21 cellular contexts compared by ENCODE assay signal in genomic region chr22:20963201-20964052, GRCh38. TPM values are rescaled to one million over a fixed set of nuclear protein-coding genes. Genes with fewer than 3 reads are reported as not detected.
DNase-seq lines count a peak whose midpoint lies in the region; ATAC-seq, FAIRE-seq and TF ChIP-seq lines count a peak whose summit lies in the region.
"Had no signal": no experiment of that assay in that cellular context is flagged by ENCODE, and none has a peak within 500 bp of the region (broad histone marks: within the 10 kb centered on the region; RNA-seq: fewer than 3 reads in every experiment).

No MANE protein-coding gene starts in this region.

- peak overlapping the region; percentile 30 for H2BK12ac ChIP-seq in neuronal stem cell (ENCODE audit: low read length)

- no peaks in the 10 kb centered on the region for H3K36me3 ChIP-seq in SK-N-SH (replicated peaks in 1 of 2; ENCODE audit: control insufficient read depth in 1 of 2, insufficient read depth in 2 of 2, low read length in 1 of 2)
- H3K36me3 ChIP-seq in neuronal stem cell (replicated peaks in 1 of 2; ENCODE audit: control insufficient read depth in 2 of 2, insufficient read depth in 2 of 2, low read length in 2 of 2) = no peaks in the 10 kb centered on the region
- H3K36me3 ChIP-seq: BE2C, lower lobe of right lung, thoracic aorta had no signal

- H4K8ac ChIP-seq in neuronal stem cell (ENCODE audit: low read depth, low read length) = no peak overlapping the region

- no peak overlapping the region for H2BK120ac ChIP-seq in neuronal stem cell (ENCODE audit: low read depth, low read length)

- peak overlapping the region; percentile 49 to 69 (median 60) for H3K4me3 Mint-ChIP-seq in brain

- peaks cover 0 to 3% (median 0%) of the 10 kb centered on the region in 5 experiments for H3K9me3 Mint-ChIP-seq in brain
- H3K9me3 Mint-ChIP-seq: activated CD4-positive, alpha-beta T cell treated with anti-CD3 and anti-CD28 coated beads, Interleukin-2, amount 10 ng/mL, durations not matched to agents 24 days and 14 days; H9; stimulated activated memory B cell treated with anti-CD40 and anti-IgM and Interleukin-4, amounts not matched to agents 10 μg/mL and 1 μg/mL and 100 μg/mL, for 72 hours had no signal

- H3K4me1 ChIP-seq in SK-N-SH (ENCODE audit: control insufficient read depth in 1 of 2, insufficient read depth in 2 of 2, low read depth in 1 of 2, low read length in 1 of 2) (peaks cover 0 to 19% of the 10 kb centered on the region in 2 experiments; a peak in 1 of 4 replicates), neuronal stem cell (ENCODE audit: control insufficient read depth in 2 of 2, insufficient read depth in 1 of 2, low read depth in 1 of 2, low read length in 2 of 2) (peaks cover 15 to 21% of the 10 kb centered on the region in 2 donors)

- FAIRE-seq in RCC 7860 (lab: Jason Lieb, UNC) = no peak
- FAIRE-seq: colon, endometrium had no signal

- no peak for TF ChIP-seq EP300 in SK-N-SH (IDR thresholded peaks at IDR 0.05; ENCODE audit: borderline replicate concordance in 1 of 2, low read depth in 1 of 2, low read length in 1 of 2)

- no peaks in the 10 kb centered on the region for H3K79me2 ChIP-seq in SK-N-SH (ENCODE audit: insufficient read depth)

- H3K4ac ChIP-seq in neuronal stem cell (ENCODE audit: low read length) = peak overlapping the region; percentile 30

- H2BK15ac ChIP-seq in neuronal stem cell (ENCODE audit: low read length) = peak overlapping the region; percentile 86

- POLR2A ChIA-PET in SK-N-SH (lab: Yijun Ruan, JAX) = interaction anchor here (1.6 kb wide), 1 partner anchor 19 kb away, joined by 6 read pairs; the partner anchor contains the start of gene LZTR1

- CTCF ChIA-PET in SK-N-SH (lab: Yijun Ruan, JAX) = interaction anchor here (1.2 to 7.0 kb wide), 6 partner anchors 10 to 159 kb away, joined by 3 to 44 read pairs (median 14); partner anchors contain the start of gene LZTR1

- H3K18ac ChIP-seq in neuronal stem cell (ENCODE audit: low read length) = peak overlapping the region; percentile 79

- H4K20me1 ChIP-seq in SK-N-SH (ENCODE audit: insufficient read depth) = no peaks in the 10 kb centered on the region

- H3K27ac ChIP-seq in SK-N-SH (ENCODE audit: low read depth in 2 of 2, low read length in 1 of 2) (no peak overlapping the region), neuronal stem cell (replicated peaks; ENCODE audit: low read length) (no peak overlapping the region)
- H3K27ac ChIP-seq: 22Rv1, lower lobe of right lung, thoracic aorta had no signal

- H4K91ac ChIP-seq in neuronal stem cell (ENCODE audit: low read depth, low read length, poor library complexity) = no peak overlapping the region

- peaks cover 3% of the 10 kb centered on the region for H3K79me1 ChIP-seq in neuronal stem cell (ENCODE audit: low read depth, low read length)

- TF ChIP-seq CTCF in SK-N-SH (IDR thresholded peaks at IDR 0.05) (no peak), brain (conservative IDR thresholded peaks at IDR 0.05) (no peak)

- H3K9ac ChIP-seq in SK-N-SH (no peak overlapping the region), neuronal stem cell (ENCODE audit: low read depth, low read length, poor library complexity) (peak overlapping the region; percentile 32)

- H3K9me2 ChIP-seq in SK-N-SH = no peaks in the 10 kb centered on the region

- DNase-seq in SK-N-SH (peak; percentile 15), neuronal stem cell (ENCODE audit: low spot score) (no peak), NCI-H1694 treated with DMSO at 0.1 percent for 48 hours (lab: John Stamatoyannopoulos, UW) (no peak), RCC 7860 (ENCODE audit: low spot score) (no peak)
- DNase-seq: activated CD4-positive, alpha-beta T cell treated with anti-CD3 and anti-CD28 coated beads, Interleukin-2, amount 10 ng/mL, durations not matched to agents 24 days and 14 days; activated CD8-positive, alpha-beta memory T cell treated with anti-CD3 and anti-CD28 coated beads, Interleukin-2, amount 50 U/mL, for 4 hours; activated naive CD4-positive, alpha-beta T cell treated with Interleukin-2 at 50 U/mL for 16 hours; BE2C; H9; lower lobe of right lung; NCI-H2029; NK-92 treated with Interleukin-12 subunit alpha and Interleukin-12 subunit beta, amount 100 ng/mL, for 24 hours; RPMI8226; stimulated activated CD4-positive, alpha-beta T cell treated with anti-CD3 and anti-CD28 coated beads, Interleukin-15, amount 100 ng/mL, for 24 hours had no signal

- peaks cover 31% of the 10 kb centered on the region for H3K27me3 Mint-ChIP-seq in brain

- WGBS in SK-N-SH (ENCODE audit: low lambda C conversion rate) = 76% methylated on average over 6 of the region's 7 CpGs
- no CpG with 5 or more reads among the region's 7 CpGs for WGBS in neuronal stem cell (ENCODE audit: extremely low coverage in 2 of 2, insufficient read length in 2 of 2, insufficient replicate concordance in 1 of 2), 2 donors

- no peaks in the 10 kb centered on the region for H3K27me3 ChIP-seq in SK-N-SH (ENCODE audit: insufficient read depth)
- peaks cover 0 to 50% (median under 1%) of the 10 kb centered on the region in 3 experiments for H3K27me3 ChIP-seq in neuronal stem cell (ENCODE audit: control insufficient read depth in 3 of 3, insufficient read depth in 3 of 3, low read depth in 1 of 3, low read length in 3 of 3)

- peak overlapping the region; percentile 46 for H2BK5ac ChIP-seq in neuronal stem cell (ENCODE audit: low read length)

- TF ChIP-seq RAD21 in SK-N-SH (IDR thresholded peaks at IDR 0.05; ENCODE audit: low read length) = no peak

- H3K9me3 ChIP-seq in SK-N-SH = no peaks in the 10 kb centered on the region
- no peaks in the 10 kb centered on the region for H3K9me3 ChIP-seq in neuronal stem cell (replicated peaks in 1 of 2; ENCODE audit: control insufficient read depth in 2 of 2, insufficient read depth in 1 of 2, low read depth in 1 of 2, low read length in 2 of 2)
- H3K9me3 ChIP-seq: BE2C, lower lobe of right lung, thoracic aorta had no signal

- H3F3A ChIP-seq in SK-N-SH (replicated peaks; ENCODE audit: insufficient read depth) = no peaks in the 10 kb centered on the region

- H3K4me1 Mint-ChIP-seq in brain = peaks cover 23% of the 10 kb centered on the region

- H3K36me3 Mint-ChIP-seq in brain = no peaks in the 10 kb centered on the region
- H3K36me3 Mint-ChIP-seq: stimulated activated memory B cell treated with anti-CD40 and anti-IgM and Interleukin-4, amounts not matched to agents 10 μg/mL and 1 μg/mL and 100 μg/mL, for 72 hours had no signal

- H3K4me3 ChIP-seq in SK-N-SH (ENCODE audit: low read depth in 2 of 2, low read length in 1 of 2) (no peak overlapping the region), neuronal stem cell (ENCODE audit: low read length in 2 of 2) (peak overlapping the region in 1 of 2 donors; percentile 16)
- H3K4me3 ChIP-seq: lower lobe of right lung, thoracic aorta had no signal

- H3K27ac Mint-ChIP-seq in brain = peak overlapping the region in 3 of 5 experiments; percentile 17 to 67 (median 38)
- H3K27ac Mint-ChIP-seq: activated CD4-positive, alpha-beta T cell treated with anti-CD3 and anti-CD28 coated beads, Interleukin-2, amount 10 ng/mL, durations not matched to agents 24 days and 14 days; H9; stimulated activated memory B cell treated with anti-CD40 and anti-IgM and Interleukin-4, amounts not matched to agents 10 μg/mL and 1 μg/mL and 100 μg/mL, for 72 hours had no signal

- H3K4me2 ChIP-seq in SK-N-SH (no peak overlapping the region), neuronal stem cell (ENCODE audit: insufficient read depth, low read length, poor library complexity, severe bottlenecking) (no peak overlapping the region)

- peak overlapping the region; percentile 93 for H2AK5ac ChIP-seq in neuronal stem cell (ENCODE audit: low read depth, low read length)

- H3K14ac ChIP-seq in neuronal stem cell (ENCODE audit: low read length) = no peak overlapping the region

- H2AFZ ChIP-seq in SK-N-SH (ENCODE audit: low read depth) = no peak overlapping the region
- no peak overlapping the region for H2AFZ ChIP-seq in neuronal stem cell (ENCODE audit: low read length)

- ATAC-seq in SK-N-SH treated with all-trans-retinoic acid at 6 μM for 48 hours = no peak
- ATAC-seq: lower lobe of right lung; stimulated activated memory B cell treated with anti-CD40 and anti-IgM and Interleukin-4, amounts not matched to agents 10 μg/mL and 1 μg/mL and 100 μg/mL, for 72 hours had no signal

- peak overlapping the region; percentile 81 for H3K23ac ChIP-seq in neuronal stem cell (ENCODE audit: low read depth, low read length, poor library complexity)

TF ChIP-seq in SK-N-SH, 30 proteins besides CTCF, POLR2A, EP300 and RAD21 (continues in another document):
- no peak for TF ChIP-seq NRF1 (IDR thresholded peaks at IDR 0.05; ENCODE audit: low read depth, low read length)

TF ChIP-seq in SK-N-SH treated with all-trans-retinoic acid at 6 μM for 48 hours, 23 proteins besides CTCF, POLR2A, EP300 and RAD21 (continues in another document):
- TF ChIP-seq ZNF70 (CRISPR knock-in tag; IDR thresholded peaks at IDR 0.05) = no peak

RNA-seq across cellular contexts. Expression of gene AIFM3, which starts 3.6 kb away (rescaled TPM):
- polyA plus RNA-seq in SK-N-SH (2012; rRNA removed) (1.3 and 1.7 TPM in 2 replicates), brain (ENCODE audit: insufficient read depth, low read depth, low replicate concordance) (33.8 TPM)
- 0.77 and 0.98 TPM in 2 replicates for polyA plus RNA-seq in SK-N-SH (2012; cell fraction: cytosol; rRNA removed)
- polyA plus RNA-seq in SK-N-SH (2012; cell fraction: nucleus; rRNA removed) = 4.7 and 6.1 TPM in 2 replicates
- polyA plus RNA-seq in neuronal stem cell (2013, experiment 1 of 2) = 3.9 TPM
- 4.0 TPM for polyA plus RNA-seq in neuronal stem cell (2013, experiment 2 of 2)

RNA-seq across cellular contexts. Expression of gene LZTR1, which starts 18.7 kb away (rescaled TPM):
- 37.7 and 41.5 TPM in 2 replicates for polyA plus RNA-seq in SK-N-SH (2012; rRNA removed)
- 11.9 and 15.0 TPM in 2 replicates for polyA plus RNA-seq in SK-N-SH (2012; cell fraction: cytosol; rRNA removed)
- 294 and 344 TPM in 2 replicates for polyA plus RNA-seq in SK-N-SH (2012; cell fraction: nucleus; rRNA removed)
- polyA plus RNA-seq in brain (ENCODE audit: insufficient read depth, low read depth, low replicate concordance) = 25.4 TPM
- 16.5 TPM for polyA plus RNA-seq in neuronal stem cell (2013, experiment 1 of 2)
- polyA plus RNA-seq in neuronal stem cell (2013, experiment 2 of 2) = 16.1 TPM

RNA-seq across cellular contexts. Expression of gene THAP7, which starts 38.5 kb away (rescaled TPM):
- polyA plus RNA-seq in SK-N-SH (2012; rRNA removed) (26.3 and 32.0 TPM in 2 replicates), brain (ENCODE audit: insufficient read depth, low read depth, low replicate concordance) (57.9 TPM)
- 13.8 and 18.1 TPM in 2 replicates for polyA plus RNA-seq in SK-N-SH (2012; cell fraction: cytosol; rRNA removed)
- 74.4 and 90.6 TPM in 2 replicates for polyA plus RNA-seq in SK-N-SH (2012; cell fraction: nucleus; rRNA removed)
- 26.5 TPM for polyA plus RNA-seq in neuronal stem cell (2013, experiment 1 of 2)
- polyA plus RNA-seq in neuronal stem cell (2013, experiment 2 of 2) = 28.4 TPM

RNA-seq across cellular contexts. Expression of gene CRKL, which starts 46.2 kb away (rescaled TPM):
- polyA plus RNA-seq in SK-N-SH (2012; rRNA removed) (9.6 and 10.2 TPM in 2 replicates), brain (ENCODE audit: insufficient read depth, low read depth, low replicate concordance) (39.0 TPM)
- polyA plus RNA-seq in SK-N-SH (2012; cell fraction: cytosol; rRNA removed) = 12.2 and 12.7 TPM in 2 replicates
- 6.8 and 8.9 TPM in 2 replicates for polyA plus RNA-seq in SK-N-SH (2012; cell fraction: nucleus; rRNA removed)
- 72.3 TPM for polyA plus RNA-seq in neuronal stem cell (2013, experiment 1 of 2)
- polyA plus RNA-seq in neuronal stem cell (2013, experiment 2 of 2) = 74.4 TPM

RNA-seq across cellular contexts. Expression of gene P2RX6, which starts 51.5 kb away (rescaled TPM):
- polyA plus RNA-seq in SK-N-SH (2012; rRNA removed) (7.1 and 12.9 TPM in 2 replicates), brain (ENCODE audit: insufficient read depth, low read depth, low replicate concordance) (3.5 TPM)
- 1.4 and 2.6 TPM in 2 replicates for polyA plus RNA-seq in SK-N-SH (2012; cell fraction: cytosol; rRNA removed)
- polyA plus RNA-seq in SK-N-SH (2012; cell fraction: nucleus; rRNA removed) = 78.5 and 91.0 TPM in 2 replicates
- polyA plus RNA-seq in neuronal stem cell (2013, experiment 1 of 2) = 0.43 TPM
- polyA plus RNA-seq in neuronal stem cell (2013, experiment 2 of 2) = 0.53 TPM
